In genomic region chr13:73081256-73081915, GRCh38 we compare ENCODE assay signal across 16 cellular contexts. TPM values are rescaled to one million over a fixed set of nuclear protein-coding genes. Genes with fewer than 3 reads are reported as not detected.
DNase-seq lines count a peak whose midpoint lies in the region; ATAC-seq and TF ChIP-seq lines count a peak whose summit lies in the region.
"Had no signal": no experiment of that assay in that cellular context is flagged by ENCODE, and none has a peak within 500 bp of the region (broad histone marks: within the 10 kb centered on the region; RNA-seq: fewer than 3 reads in every experiment).

No MANE protein-coding gene starts in this region.

- no peak for TF ChIP-seq CTCF in RWPE2 (IDR thresholded peaks at IDR 0.05; ENCODE audit: poor library complexity, severe bottlenecking)
- TF ChIP-seq CTCF in foreskin keratinocyte (conservative IDR thresholded peaks at IDR 0.05): no peak
- no peak for TF ChIP-seq CTCF in mucosa of descending colon (IDR thresholded peaks at IDR 0.05)
- TF ChIP-seq CTCF in upper lobe of right lung (IDR thresholded peaks at IDR 0.05): no peak

- DNase-seq in RWPE2 (ENCODE audit: low spot score) (no peak), foreskin keratinocyte (peak in 1 of 2 donors; percentile 47), mucosa of descending colon (no peak), upper lobe of right lung (no peak), DMS153 (lab: John Stamatoyannopoulos, UW) (no peak)
- no peak for DNase-seq in activated CD4-positive, CD25-positive, alpha-beta regulatory T cell treated with anti-CD3 and anti-CD28 coated beads, Interleukin-2, amount 50 U/mL, for 72 hours
- DNase-seq in activated CD4-positive, alpha-beta T cell treated with anti-CD3 and anti-CD28 coated beads, Interleukin-2, amount 50 U/mL, for 4 hours: no peak
- DNase-seq: COR-L47, H9, IMR-90, Kasumi-1, NCI-H1417 treated with DMSO at 0.1 percent for 48 hours, NCI-H1930, NCI-H2171, NCI-H446, NCI-H748 treated with DMSO at 0.1 percent for 48 hours had no signal

- H3K27me3 ChIP-seq in RWPE2 (ENCODE audit: insufficient read depth, poor library complexity, severe bottlenecking) (no peaks in the 10 kb centered on the region), foreskin keratinocyte (no peaks in the 10 kb centered on the region), upper lobe of right lung (no peaks in the 10 kb centered on the region)

- ATAC-seq in RWPE2 (ENCODE audit: low read depth) (peak; percentile 26; the same call in 1 of the 3 replicates), foreskin keratinocyte (peak; percentile 32), mucosa of descending colon (peak; percentile 33), upper lobe of right lung (peak; percentile 43)

- H3K4me3 ChIP-seq in RWPE2 (ENCODE audit: severe bottlenecking) (no peak overlapping the region), mucosa of descending colon (no peak overlapping the region), upper lobe of right lung (no peak overlapping the region)

- peaks cover 12% of the 10 kb centered on the region for H3K36me3 ChIP-seq in RWPE2 (ENCODE audit: low read depth)
- no peaks in the 10 kb centered on the region for H3K36me3 ChIP-seq in mucosa of descending colon (ENCODE audit: low read depth)
- H3K36me3 ChIP-seq in upper lobe of right lung: no peaks in the 10 kb centered on the region

- H3K27ac ChIP-seq in RWPE2 (ENCODE audit: poor library complexity, severe bottlenecking) (peak overlapping the region; percentile 40), foreskin keratinocyte (peak overlapping the region; percentile 57), upper lobe of right lung (no peak overlapping the region)

- intact Hi-C loops in mucosa of descending colon (cut with DNase I, micrococcal nuclease) (no loop called here), upper lobe of right lung (cut with DNase I) (no loop called here)

- H3K4me1 ChIP-seq in RWPE2 (ENCODE audit: insufficient read depth, poor library complexity, severe bottlenecking) (peaks cover 12% of the 10 kb centered on the region), foreskin keratinocyte (peaks cover 13% of the 10 kb centered on the region), mucosa of descending colon (ENCODE audit: low read depth) (no peaks in the 10 kb centered on the region), upper lobe of right lung (no peaks in the 10 kb centered on the region)

- H3K9me3 ChIP-seq in RWPE2 (ENCODE audit: severe bottlenecking) (no peaks in the 10 kb centered on the region), mucosa of descending colon (no peaks in the 10 kb centered on the region), upper lobe of right lung (no peaks in the 10 kb centered on the region)

RNA-seq across cellular contexts. Expression of gene KLF5, which starts 22.6 kb away (rescaled TPM):
- total RNA-seq in foreskin keratinocyte (75.7 and 85.3 TPM in 2 replicates), mucosa of descending colon (100 to 1,000 TPM; 131 to 401 (median 330) TPM), upper lobe of right lung (53.7 TPM)
- 31.6 and 39.7 TPM in 2 replicates for polyA plus RNA-seq in foreskin keratinocyte
